ENCODE assay signal across 15 cellular contexts in genomic region chr11:579830-580601, GRCh38. TPM values are rescaled to one million over a fixed set of nuclear protein-coding genes. Genes with fewer than 3 reads are reported as not detected.
DNase-seq lines count a peak whose midpoint lies in the region; ATAC-seq, FAIRE-seq and TF ChIP-seq lines count a peak whose summit lies in the region.
"Had no signal": no experiment of that assay in that cellular context is flagged by ENCODE, and none has a peak within 500 bp of the region (broad histone marks: within the 10 kb centered on the region; RNA-seq: fewer than 3 reads in every experiment).

No MANE protein-coding gene starts in this region.

- peaks cover 0 to 42% (median 2%) of the 10 kb centered on the region in 3 donors for H3K36me3 Mint-ChIP-seq in CD8-positive, alpha-beta memory T cell
- H3K36me3 Mint-ChIP-seq in chondrocyte (ENCODE audit: low read depth), result peaks cover 4% of the 10 kb centered on the region
- peaks cover 0 to 32% (median 2%) of the 10 kb centered on the region in 3 donors for H3K36me3 Mint-ChIP-seq in naive thymus-derived CD8-positive, alpha-beta T cell

- intact Hi-C loops in dorsolateral prefrontal cortex (cut with DNase I), result loop anchor here in 1 of 2 donors (10.0 kb wide), 1 partner anchor 115 kb away; the partner anchor contains the start of genes DEAF1 and TMEM80

- H3K27ac Mint-ChIP-seq in CD8-positive, alpha-beta memory T cell, result peak overlapping the region in 4 of 8 donors; percentile 2 to 78 (median 54)
- peak overlapping the region; percentile 18 for H3K27ac Mint-ChIP-seq in chondrocyte (ENCODE audit: unreplicated experiment)
- peak overlapping the region in 7 of 10 donors; percentile 25 to 81 (median 43) for H3K27ac Mint-ChIP-seq in naive thymus-derived CD8-positive, alpha-beta T cell

- H3K27me3 Mint-ChIP-seq in CD8-positive, alpha-beta memory T cell, result peaks cover 2 to 5% of the 10 kb centered on the region in 2 donors
- no peaks in the 10 kb centered on the region for H3K27me3 Mint-ChIP-seq in chondrocyte (ENCODE audit: low read depth)
- H3K27me3 Mint-ChIP-seq in naive thymus-derived CD8-positive, alpha-beta T cell, result no peaks in the 10 kb centered on the region

- peak overlapping the region in 5 of 7 donors; percentile 33 to 93 (median 66) for H3K4me3 Mint-ChIP-seq in CD8-positive, alpha-beta memory T cell
- no peak overlapping the region for H3K4me3 Mint-ChIP-seq in chondrocyte (ENCODE audit: unreplicated experiment)
- H3K4me3 Mint-ChIP-seq in naive thymus-derived CD8-positive, alpha-beta T cell, result peak overlapping the region in 9 of 10 donors; percentile 44 to 91 (median 87)

- no peak for FAIRE-seq in urothelium cell line (lab: Jason Lieb, UNC)
- FAIRE-seq: colon, frontal cortex had no signal

- no peaks in the 10 kb centered on the region for H3K9me3 ChIP-seq in CD8-positive, alpha-beta memory T cell (ENCODE audit: low read length)
- H3K9me3 ChIP-seq: SJCRH30 had no signal

- H3K27me3 ChIP-seq in CD8-positive, alpha-beta memory T cell (ENCODE audit: insufficient read depth, low read length, poor library complexity, severe bottlenecking), result no peaks in the 10 kb centered on the region
- H3K27me3 ChIP-seq in dorsolateral prefrontal cortex, result no peaks in the 10 kb centered on the region

- H3K4me1 ChIP-seq in CD8-positive, alpha-beta memory T cell (ENCODE audit: insufficient read depth, low read length), result peaks cover 37% of the 10 kb centered on the region

- POLR2A ChIA-PET in CD8-positive, alpha-beta memory T cell (lab: Charles Lee), result interaction anchor here (0.6 kb wide), 1 partner anchor 219 kb away, joined by 3 read pairs; no protein-coding TSS in a partner anchor
- POLR2A ChIA-PET in naive thymus-derived CD8-positive, alpha-beta T cell (lab: Charles Lee), result no interaction called here

- TF ChIP-seq CTCF in chondrocyte (IDR thresholded peaks at IDR 0.05), result no peak
- no peak for TF ChIP-seq CTCF in dorsolateral prefrontal cortex (IDR thresholded peaks at IDR 0.05 in 54 of 56, conservative IDR thresholded peaks at IDR 0.05 in 2 of 56; ENCODE audit: low read depth in 1 of 56, partially characterized antibody in 56 of 56)
- no peak for TF ChIP-seq CTCF in omental fat pad (IDR thresholded peaks at IDR 0.05)

- H3K4me1 Mint-ChIP-seq in CD8-positive, alpha-beta memory T cell, result peaks cover 39 to 57% (median 42%) of the 10 kb centered on the region in 3 donors
- peaks cover 37% of the 10 kb centered on the region for H3K4me1 Mint-ChIP-seq in chondrocyte (ENCODE audit: low read depth)
- H3K4me1 Mint-ChIP-seq in naive thymus-derived CD8-positive, alpha-beta T cell, result peaks cover 20 to 52% (median 48%) of the 10 kb centered on the region in 4 donors

- CTCF ChIA-PET in CD8-positive, alpha-beta memory T cell (lab: Charles Lee), result no interaction called here

- ATAC-seq in naive thymus-derived CD8-positive, alpha-beta T cell, result no peak
- ATAC-seq in omental fat pad (ENCODE audit: low FRiP score), result no peak
- ATAC-seq: stimulated activated naive CD8-positive, alpha-beta T cell treated with anti-CD3 and anti-CD28 coated beads, Interleukin-15, amount 100 ng/mL, for 72 hours had no signal

- H3K9me3 Mint-ChIP-seq in CD8-positive, alpha-beta memory T cell, result no peaks in the 10 kb centered on the region
- no peaks in the 10 kb centered on the region for H3K9me3 Mint-ChIP-seq in chondrocyte (ENCODE audit: low read depth)
- no peaks in the 10 kb centered on the region for H3K9me3 Mint-ChIP-seq in naive thymus-derived CD8-positive, alpha-beta T cell
- H3K9me3 Mint-ChIP-seq: stimulated activated naive CD8-positive, alpha-beta T cell treated with anti-CD3 and anti-CD28 coated beads, Interleukin-15, amount 100 ng/mL, for 72 hours had no signal

- no peak overlapping the region for H3K27ac ChIP-seq in CD8-positive, alpha-beta memory T cell (ENCODE audit: low read depth, low read length)
- H3K27ac ChIP-seq in dorsolateral prefrontal cortex, result no peak overlapping the region
- H3K27ac ChIP-seq: parathyroid adenoma, SJCRH30 had no signal

- H3K36me3 ChIP-seq in CD8-positive, alpha-beta memory T cell (ENCODE audit: insufficient read depth, low read length), result peaks cover 18% of the 10 kb centered on the region

- DNase-seq in CD8-positive, alpha-beta memory T cell, result no peak
- DNase-seq in LHCN-M2 (ENCODE audit: low read depth) (peak; percentile 23), chondrocyte (ENCODE audit: low spot score) (no peak), urothelium cell line (ENCODE audit: low spot score) (no peak), dorsolateral prefrontal cortex (no peak), omental fat pad (ENCODE audit: low spot score) (no peak)
- DNase-seq in naive thymus-derived CD8-positive, alpha-beta T cell, result no peak
- DNase-seq in activated CD4-positive, alpha-beta T cell treated with anti-CD3 and anti-CD28 coated beads, Interleukin-2, amount 50 U/mL, for 1 hour, result no peak
- DNase-seq: NCI-H1105 treated with DMSO at 0.1 percent for 48 hours; SJCRH30; stimulated activated CD4-positive, alpha-beta T cell treated with anti-CD3 and anti-CD28 coated beads, Interleukin-2, amount 100 ng/mL, for 24 hours; stimulated activated naive CD8-positive, alpha-beta T cell treated with anti-CD3 and anti-CD28 coated beads, Interleukin-15, amount 100 ng/mL, for 72 hours had no signal

- no peak overlapping the region for H3K4me3 ChIP-seq in CD8-positive, alpha-beta memory T cell (ENCODE audit: low read length)
- peak overlapping the region in 1 of 59 donors; percentile 13 for H3K4me3 ChIP-seq in dorsolateral prefrontal cortex
- H3K4me3 ChIP-seq: SJCRH30 had no signal

RNA-seq across cellular contexts. Expression of gene PHRF1, which starts 3.7 kb away (rescaled TPM):
- total RNA-seq in CD8-positive, alpha-beta memory T cell, result 10 to 100 TPM; 47.3 to 49.8 TPM
- polyA plus RNA-seq in CD8-positive, alpha-beta memory T cell, result 17.7 TPM
- total RNA-seq in LHCN-M2 (2014; rRNA removed), result 35.6 and 36.2 TPM in 2 replicates
- polyA plus RNA-seq in LHCN-M2 (2012), result 16.2 TPM
- 24.6 to 34.1 TPM (median 25.9 TPM) in 3 replicates for total RNA-seq in chondrocyte
- 10 to 100 TPM; 48.9 to 54.7 TPM for total RNA-seq in naive thymus-derived CD8-positive, alpha-beta T cell
- polyA plus RNA-seq in naive thymus-derived CD8-positive, alpha-beta T cell, result 10 to 100 TPM in 1 of 3 donors, 1 to 10 TPM in 2; 3.5 to 19.8 (median 6.7) TPM
- 10 to 100 TPM; 24.7 to 43.4 (median 32.3) TPM for total RNA-seq in dorsolateral prefrontal cortex
- 10 to 100 TPM; 14.7 to 34.9 (median 22.4) TPM for total RNA-seq in omental fat pad

RNA-seq across cellular contexts. Expression of gene RASSF7, which starts 19.2 kb away (rescaled TPM):
- 10 to 100 TPM; 20.4 to 20.7 TPM for total RNA-seq in CD8-positive, alpha-beta memory T cell
- 39.7 TPM for polyA plus RNA-seq in CD8-positive, alpha-beta memory T cell
- total RNA-seq in LHCN-M2 (2014; rRNA removed), result 6.2 and 8.8 TPM in 2 replicates
- 17.1 TPM for polyA plus RNA-seq in LHCN-M2 (2012)
- 20.0 to 31.3 TPM (median 28.7 TPM) in 3 replicates for total RNA-seq in chondrocyte
- 10 to 100 TPM; 33.7 to 37.6 TPM for total RNA-seq in naive thymus-derived CD8-positive, alpha-beta T cell
- polyA plus RNA-seq in naive thymus-derived CD8-positive, alpha-beta T cell, result 10 to 100 TPM; 22.5 to 32.3 (median 24.2) TPM
- total RNA-seq in dorsolateral prefrontal cortex, result 10 to 100 TPM in 34 of 120 experiments, 1 to 10 TPM in 86; 4.1 to 15.0 (median 8.8) TPM
- 10 to 100 TPM in 3 of 4 donors, 1 to 10 TPM in 1; 9.1 to 31.8 (median 13.4) TPM for total RNA-seq in omental fat pad

RNA-seq across cellular contexts. Expression of gene LMNTD2, which starts 19.5 kb away (rescaled TPM):
- 1 to 10 TPM; 1.2 to 2.4 TPM for total RNA-seq in CD8-positive, alpha-beta memory T cell
- polyA plus RNA-seq in CD8-positive, alpha-beta memory T cell, result 1.1 TPM
- total RNA-seq in LHCN-M2 (2014; rRNA removed) (0.46 and 1.3 TPM in 2 replicates), chondrocyte (3.8 to 6.1 TPM (median 5.5 TPM) in 3 replicates), dorsolateral prefrontal cortex (1 to 10 TPM in 17 of 120 experiments, under 1 TPM in 67, not detected in 36; 0.20 to 2.8 (median 0.70) TPM), omental fat pad (1 to 10 TPM in 3 of 4 donors, under 1 TPM in 1; 0.95 to 5.5 (median 1.7) TPM)
- polyA plus RNA-seq in LHCN-M2 (2012), result 0.30 TPM
- total RNA-seq in naive thymus-derived CD8-positive, alpha-beta T cell, result 1 to 10 TPM; 6.5 to 7.2 TPM
- polyA plus RNA-seq in naive thymus-derived CD8-positive, alpha-beta T cell, result 1 to 10 TPM in 1 of 3 donors, under 1 TPM in 2; 0.96 to 1.9 (median 0.99) TPM
- total RNA-seq: frontal cortex had no signal

RNA-seq across cellular contexts. Expression of gene IRF7, which starts 35.7 kb away (rescaled TPM):
- total RNA-seq in CD8-positive, alpha-beta memory T cell, result 10 to 100 TPM; 16.4 to 18.0 TPM
- 38.6 TPM for polyA plus RNA-seq in CD8-positive, alpha-beta memory T cell
- total RNA-seq in LHCN-M2 (2014; rRNA removed) (10.7 and 12.5 TPM in 2 replicates), chondrocyte (6.5 to 11.4 TPM (median 7.7 TPM) in 3 replicates), dorsolateral prefrontal cortex (10 to 100 TPM in 62 of 120 experiments, 1 to 10 TPM in 58; 3.7 to 42.0 (median 10.2) TPM), omental fat pad (10 to 100 TPM; 15.4 to 56.8 (median 35.6) TPM)
- polyA plus RNA-seq in LHCN-M2 (2012), result 7.8 TPM
- 10 to 100 TPM; 55.0 to 55.2 TPM for total RNA-seq in naive thymus-derived CD8-positive, alpha-beta T cell
- polyA plus RNA-seq in naive thymus-derived CD8-positive, alpha-beta T cell, result 10 to 100 TPM; 19.8 to 38.6 (median 25.3) TPM

RNA-seq across cellular contexts. Expression of gene LRRC56, which starts 42.7 kb away (rescaled TPM):
- 1 to 10 TPM; 1.8 to 2.1 TPM for total RNA-seq in CD8-positive, alpha-beta memory T cell
- polyA plus RNA-seq in CD8-positive, alpha-beta memory T cell, result 0.81 TPM
- total RNA-seq in LHCN-M2 (2014; rRNA removed), result 0.17 and 0.19 TPM in 2 replicates
- 0.46 TPM for polyA plus RNA-seq in LHCN-M2 (2012)
- total RNA-seq in chondrocyte, result 2.6 to 2.9 TPM (median 2.7 TPM) in 3 replicates
- 1 to 10 TPM; 4.4 to 5.2 TPM for total RNA-seq in naive thymus-derived CD8-positive, alpha-beta T cell
- polyA plus RNA-seq in naive thymus-derived CD8-positive, alpha-beta T cell, result 1 to 10 TPM in 1 of 3 donors, under 1 TPM in 2; 0.32 to 1.1 (median 0.44) TPM
- 1 to 10 TPM; 1.5 to 6.7 (median 3.8) TPM for total RNA-seq in dorsolateral prefrontal cortex
- under 1 TPM in 3 of 4 donors, not detected in 1; 0.24 to 0.38 (median 0.32) TPM for total RNA-seq in omental fat pad
